Comparison of ENCODE assay signal across 1 cellular context in the genomic region with DNA sequence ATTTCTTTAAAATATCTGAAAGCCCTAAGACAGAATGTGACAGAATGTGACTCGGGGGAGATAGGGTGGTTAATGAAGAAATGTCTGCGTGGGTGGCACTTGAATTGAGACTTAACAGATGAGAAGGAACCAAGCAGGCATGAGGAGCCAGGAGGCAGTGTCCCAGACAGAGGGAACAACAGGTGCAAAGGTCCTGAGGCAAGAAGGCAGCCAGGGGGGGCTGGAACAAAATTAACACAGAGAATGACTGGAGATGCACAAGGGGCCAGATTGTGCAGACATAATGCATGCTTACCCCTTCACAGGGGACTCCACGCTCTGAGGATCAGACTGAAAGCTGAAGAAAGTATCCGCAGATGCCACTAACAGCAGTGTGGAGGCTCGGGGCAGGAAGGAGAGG.
TF ChIP-seq lines count a peak whose summit lies in the region.

No MANE protein-coding gene starts in this region.

TF ChIP-seq in IMR-90, 13 proteins besides CTCF, POLR2A, EP300 and RAD21:
- no peak for TF ChIP-seq CHD1 (IDR thresholded peaks at IDR 0.05; ENCODE audit: low read depth, low read length)
- TF ChIP-seq BHLHE40 (IDR thresholded peaks at IDR 0.05; ENCODE audit: low read depth, low read length), result no peak
- no peak for TF ChIP-seq CEBPB (IDR thresholded peaks at IDR 0.05; ENCODE audit: low read depth, low read length)
- TF ChIP-seq RFX5 (IDR thresholded peaks at IDR 0.05; ENCODE audit: low read depth, low read length), result no peak
- no peak for TF ChIP-seq FOS (IDR thresholded peaks at IDR 0.05; ENCODE audit: low read depth, low read length)
- TF ChIP-seq MXI1 (IDR thresholded peaks at IDR 0.05; ENCODE audit: borderline replicate concordance, low read depth, low read length), result no peak
